25 cellular contexts compared by ENCODE assay signal in genomic region chr22:23380230-23380573, GRCh38.
DNase-seq lines count a peak whose midpoint lies in the region; ATAC-seq lines count a peak whose summit lies in the region.
"Had no signal": no experiment of that assay in that cellular context is flagged by ENCODE, and none has a peak within 500 bp of the region (broad histone marks: within the 10 kb centered on the region; RNA-seq: fewer than 3 reads in every experiment).

No MANE protein-coding gene starts in this region.

- WGBS in aorta, 2 donors = 25 to 40% methylated on average over 5 of the region's 5 CpGs

- H3K9me3 ChIP-seq in aorta (ENCODE audit: control insufficient read depth, low read length) = no peaks in the 10 kb centered on the region

- H3K27ac ChIP-seq in aorta (ENCODE audit: low read depth in 1 of 2, low read length in 2 of 2) = no peak overlapping the region
- H3K27ac ChIP-seq: coronary artery, RWPE1, SK-N-MC had no signal

- ATAC-seq in left ventricle myocardium superior = no peak
- no peak for ATAC-seq in aorta (ENCODE audit: low FRiP score)
- ATAC-seq: activated CD8-positive, alpha-beta T cell treated with anti-CD3 and anti-CD28 coated beads for 36 hours; activated naive CD4-positive, alpha-beta T cell treated with anti-CD3 and anti-CD28 coated beads, Interleukin-2, amount 50 U/mL, for 72 hours; activated T-helper 17 cell treated with anti-CD3 and anti-CD28 coated beads, Interleukin-2, amount 50 U/mL, for 72 hours; HCT116; naive thymus-derived CD8-positive, alpha-beta T cell had no signal

- H3K4me1 ChIP-seq in aorta (ENCODE audit: control insufficient read depth in 1 of 2, insufficient read depth in 2 of 2, low read length in 2 of 2) = no peaks in the 10 kb centered on the region

- DNase-seq in DMS53 (lab: John Stamatoyannopoulos, UW) (peak; percentile 4), DMS53 treated with DMSO at 0.1 percent for 48 hours (lab: John Stamatoyannopoulos, UW; ENCODE audit: unreplicated experiment) (no peak), cardiac septum (ENCODE audit: low spot score) (peak; percentile 67), left ventricle myocardium superior (no peak), NCI-H774 (lab: John Stamatoyannopoulos, UW) (peak; percentile 63), aorta (peak; percentile 38 to 65), AG08396 (ENCODE audit: low spot score) (no peak), HuH-7.5 (ENCODE audit: low spot score) (no peak)
- DNase-seq: 8988T; activated CD4-positive, alpha-beta T cell treated with anti-CD3 and anti-CD28 coated beads for 1 hour; activated CD8-positive, alpha-beta T cell treated with anti-CD3 and anti-CD28 coated beads for 36 hours; AML-193; CD4-positive, alpha-beta memory T cell; effector memory CD4-positive, alpha-beta T cell; erythroblast; islet precursor cell; Kasumi-1; naive thymus-derived CD8-positive, alpha-beta T cell; NCI-H82 had no signal

- intact Hi-C loops in cardiac septum (cut with DNase I) = no loop called here
- intact Hi-C loops in left ventricle myocardium superior (cut with micrococcal nuclease) = no loop called here
- intact Hi-C loops in aorta (cut with DNase I) = loop anchor here in 1 of 2 donors (10.0 kb wide), 1 partner anchor 425 kb away; no protein-coding TSS in a partner anchor

- H3K27me3 ChIP-seq in aorta (ENCODE audit: control insufficient read depth in 1 of 2, insufficient read depth in 2 of 2, low read length in 1 of 2) = no peaks in the 10 kb centered on the region

- no peaks in the 10 kb centered on the region for H3K36me3 ChIP-seq in aorta (ENCODE audit: control insufficient read depth in 1 of 2, insufficient read depth in 2 of 2, low read length in 1 of 2)

- H3K4me3 ChIP-seq in aorta (ENCODE audit: low read length in 2 of 2) = no peak overlapping the region
- H3K4me3 ChIP-seq: coronary artery, SK-N-MC had no signal

Comparison
In these comparisons a context has a peak if more than half of its experiments do, and no peak if none do; other contexts are left out.
1. DNase-seq: peak in DMS53 (single experiment), cardiac septum (single experiment), NCI-H774 (single experiment) and aorta (2 of 2); none in DMS53 treated with DMSO at 0.1 percent for 48 hours (single experiment), left ventricle myocardium superior (single experiment), AG08396 (single experiment) and HuH-7.5 (single experiment).